Comparison of ENCODE assay signal across 19 cellular contexts in the genomic region with DNA sequence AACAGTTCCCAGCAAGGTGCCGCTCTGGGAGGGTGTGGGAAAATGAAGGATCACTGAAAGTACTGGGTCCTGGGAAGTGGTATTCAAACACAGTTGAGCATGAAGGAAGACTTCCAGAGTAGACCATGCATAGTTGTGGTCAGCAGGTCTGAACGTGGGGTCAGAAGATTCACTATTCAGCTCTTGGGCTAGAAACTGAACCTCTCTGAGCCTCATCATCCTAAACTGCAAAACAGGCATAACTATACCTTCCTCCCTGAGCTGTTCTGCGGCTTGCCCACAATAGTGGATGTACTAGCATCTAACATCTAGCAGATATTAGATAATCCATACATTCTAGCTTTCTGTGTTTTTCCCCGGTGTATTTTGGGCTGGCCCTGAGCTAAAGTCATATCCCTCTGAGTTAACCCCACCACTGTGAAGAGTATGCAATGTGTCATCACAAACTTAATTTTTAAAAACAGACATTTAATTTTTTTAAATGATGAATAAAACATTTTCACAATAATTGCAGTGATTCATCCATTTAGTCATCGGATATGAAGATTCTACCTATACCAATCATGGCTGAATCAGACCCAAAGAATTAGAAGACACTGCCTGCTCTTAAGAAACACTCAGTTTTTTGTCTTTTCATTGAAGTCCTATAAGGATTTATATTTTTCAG.
DNase-seq lines count a peak whose midpoint lies in the region; ATAC-seq, FAIRE-seq and TF ChIP-seq lines count a peak whose summit lies in the region.
"Had no signal": no experiment of that assay in that cellular context is flagged by ENCODE, and none has a peak within 500 bp of the region (broad histone marks: within the 10 kb centered on the region; RNA-seq: fewer than 3 reads in every experiment).

No MANE protein-coding gene starts in this region.

- H3K4me1 ChIP-seq in RWPE2 (ENCODE audit: insufficient read depth, poor library complexity, severe bottlenecking) = peaks cover 30% of the 10 kb centered on the region
- peaks cover 8% of the 10 kb centered on the region for H3K4me1 ChIP-seq in fibroblast of lung (ENCODE audit: control insufficient read depth, extremely low read depth, insufficient read depth, low read length)
- H3K4me1 ChIP-seq: parathyroid adenoma, upper lobe of left lung had no signal

- H4K20me1 ChIP-seq in fibroblast of lung (ENCODE audit: control insufficient read depth, extremely low read depth, insufficient read depth, low read length) = no peaks in the 10 kb centered on the region

- peak; percentile 34 for DNase-seq in A172 (ENCODE audit: low spot score)
- peak; percentile 5 for DNase-seq in H54 (ENCODE audit: insufficient read length, low spot score)
- DNase-seq in RWPE2 (ENCODE audit: low spot score) = no peak
- peak; percentile 51 to 84 for DNase-seq in fibroblast of lung (ENCODE audit: low read depth in 2 of 2)
- DNase-seq in NCI-H82 (lab: John Stamatoyannopoulos, UW) = no peak
- DNase-seq in activated naive CD4-positive, alpha-beta T cell (lab: John Stamatoyannopoulos, UW) = no peak
- no peak for DNase-seq in WERI-Rb-1
- DNase-seq: activated CD4-positive, alpha-beta T cell treated with anti-CD3 and anti-CD28 coated beads, Interleukin-2, amount 50 U/mL, for 48 hours; activated naive CD8-positive, alpha-beta T cell treated with anti-CD3 and anti-CD28 coated beads, Interleukin-2, amount 50 U/mL, for 24 hours; activated T-cell treated with anti-CD3 and anti-CD28 coated beads, Interleukin-2, amount 50 U/mL, for 72 hours; hippocampal formation; NCI-H146; NCI-H345; stimulated activated CD4-positive, alpha-beta T cell treated with anti-CD3 and anti-CD28 coated beads, Interleukin-12 subunit alpha, Interleukin-12 subunit beta, amount 100 ng/mL, for 4 hours; stimulated activated naive CD4-positive, alpha-beta T cell; upper lobe of left lung had no signal

- H3K4me2 ChIP-seq in fibroblast of lung (ENCODE audit: extremely low read depth, insufficient read depth, low read length) = peak overlapping the region; percentile 36

- H3K27me3 ChIP-seq in RWPE2 (ENCODE audit: insufficient read depth, poor library complexity, severe bottlenecking) = no peaks in the 10 kb centered on the region
- H3K27me3 ChIP-seq in fibroblast of lung (ENCODE audit: control insufficient read depth, insufficient read depth, low read length) = no peaks in the 10 kb centered on the region
- peaks cover 9% of the 10 kb centered on the region for H3K27me3 ChIP-seq in WERI-Rb-1 (ENCODE audit: insufficient read depth, low read depth, severe bottlenecking)
- H3K27me3 ChIP-seq: upper lobe of left lung had no signal

- ATAC-seq in RWPE2 (ENCODE audit: low read depth) (peak; percentile 90), HG02610 (IDR thresholded peaks at IDR 0.05; ENCODE audit: unreplicated experiment) (no peak)
- ATAC-seq: activated naive CD8-positive, alpha-beta T cell treated with anti-CD3 and anti-CD28 coated beads, Interleukin-2, amount 50 U/mL, for 24 hours; activated T-cell treated with anti-CD3 and anti-CD28 coated beads, Interleukin-2, amount 50 U/mL, for 72 hours had no signal

- H3K9me3 ChIP-seq in RWPE2 (ENCODE audit: severe bottlenecking) = no peaks in the 10 kb centered on the region
- H3K9me3 ChIP-seq in fibroblast of lung (ENCODE audit: control insufficient read depth, insufficient read depth, low read depth, low read length) = no peaks in the 10 kb centered on the region
- no peaks in the 10 kb centered on the region for H3K9me3 ChIP-seq in WERI-Rb-1 (ENCODE audit: severe bottlenecking)
- H3K9me3 ChIP-seq: upper lobe of left lung had no signal

- TF ChIP-seq POLR2A in H54 (IDR thresholded peaks at IDR 0.05; ENCODE audit: low read depth, low read length) = no peak

- H3K4me3 ChIP-seq in RWPE2 (ENCODE audit: severe bottlenecking) (no peak overlapping the region), fibroblast of lung (replicated peaks in 1 of 4; ENCODE audit: control extremely low read depth in 1 of 4, insufficient read depth in 1 of 4, low read depth in 3 of 4, low read length in 4 of 4) (no peak overlapping the region), WERI-Rb-1 (ENCODE audit: low read depth, low read length) (no peak overlapping the region)
- H3K4me3 ChIP-seq: upper lobe of left lung had no signal

- TF ChIP-seq CTCF in RWPE2 (IDR thresholded peaks at IDR 0.05; ENCODE audit: poor library complexity, severe bottlenecking) (no peak), fibroblast of lung (conservative IDR thresholded peaks at IDR 0.05 in 1 of 2, IDR thresholded peaks at IDR 0.05 in 1 of 2; ENCODE audit: low read depth in 1 of 2, low read length in 2 of 2) (no peak), WERI-Rb-1 (IDR thresholded peaks at IDR 0.05; ENCODE audit: low read depth, low read length) (no peak)

- H3K36me3 ChIP-seq in RWPE2 (ENCODE audit: low read depth) (no peaks in the 10 kb centered on the region), fibroblast of lung (ENCODE audit: control insufficient read depth, insufficient read depth, low read length) (no peaks in the 10 kb centered on the region), WERI-Rb-1 (no peaks in the 10 kb centered on the region)
- H3K36me3 ChIP-seq: upper lobe of left lung had no signal

- H2AFZ ChIP-seq in fibroblast of lung (ENCODE audit: low read length) = no peak overlapping the region
- H2AFZ ChIP-seq: parathyroid adenoma had no signal

- H3K27ac ChIP-seq in RWPE2 (ENCODE audit: poor library complexity, severe bottlenecking) = peak overlapping the region; percentile 97
- peak overlapping the region; percentile 43 for H3K27ac ChIP-seq in fibroblast of lung (ENCODE audit: insufficient read depth, low read length)
- H3K27ac ChIP-seq in WERI-Rb-1 = no peak overlapping the region
- H3K27ac ChIP-seq: parathyroid adenoma, upper lobe of left lung had no signal

- H3K79me2 ChIP-seq in fibroblast of lung (ENCODE audit: control insufficient read depth, insufficient read depth, low read length) = no peaks in the 10 kb centered on the region
- H3K79me2 ChIP-seq: parathyroid adenoma had no signal

- FAIRE-seq in H54 (lab: Jason Lieb, UNC) = peak; percentile 52
- FAIRE-seq: D721Med had no signal

- no peak overlapping the region for H3K9ac ChIP-seq in fibroblast of lung (ENCODE audit: insufficient read depth, low read length)
- H3K9ac ChIP-seq: parathyroid adenoma had no signal

Comparison
In these comparisons a context has a peak if more than half of its experiments do, and no peak if none do; other contexts are left out.
1. DNase-seq: peak in A172 (single experiment), H54 (single experiment) and fibroblast of lung (2 of 2); none in RWPE2 (single experiment), NCI-H82 (single experiment), activated naive CD4-positive, alpha-beta T cell (0 of 4) and WERI-Rb-1 (single experiment).